ENCODE assay signal across 1 cellular context in the genomic region with DNA sequence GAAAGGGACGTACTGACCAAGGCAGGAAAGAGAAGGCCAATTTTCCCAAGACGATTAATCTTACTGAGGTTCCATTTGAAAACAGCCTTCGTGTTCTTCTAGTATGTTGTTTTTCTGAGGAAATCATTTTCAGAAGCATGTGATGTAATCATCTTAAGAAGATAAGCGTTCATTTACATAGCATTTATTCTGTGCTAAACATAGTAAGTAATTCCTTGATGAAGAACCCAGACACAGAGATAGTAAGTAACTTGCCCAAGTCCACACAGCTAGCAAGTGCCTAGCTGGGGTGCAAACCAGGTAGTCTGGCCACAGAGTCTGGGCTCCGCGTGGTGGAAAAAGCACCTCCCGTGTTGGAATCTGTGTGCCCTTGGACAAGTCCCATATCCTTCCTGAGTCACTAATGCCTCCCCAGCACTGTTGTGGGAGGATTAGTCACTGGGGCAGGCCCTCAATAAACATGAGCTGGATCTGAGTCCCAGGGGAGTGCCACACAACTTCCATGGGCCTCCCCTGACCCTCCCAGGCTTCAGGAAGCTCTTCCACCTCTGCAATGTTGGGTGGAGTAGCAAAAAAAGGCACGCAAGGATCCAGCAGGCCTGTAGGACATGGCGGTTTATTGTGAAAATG.
TF ChIP-seq lines count a peak whose summit lies in the region.

No MANE protein-coding gene starts in this region.

TF ChIP-seq in HepG2, 621 proteins besides CTCF, POLR2A, EP300 and RAD21:
- TF ChIP-seq, protein P1, sequence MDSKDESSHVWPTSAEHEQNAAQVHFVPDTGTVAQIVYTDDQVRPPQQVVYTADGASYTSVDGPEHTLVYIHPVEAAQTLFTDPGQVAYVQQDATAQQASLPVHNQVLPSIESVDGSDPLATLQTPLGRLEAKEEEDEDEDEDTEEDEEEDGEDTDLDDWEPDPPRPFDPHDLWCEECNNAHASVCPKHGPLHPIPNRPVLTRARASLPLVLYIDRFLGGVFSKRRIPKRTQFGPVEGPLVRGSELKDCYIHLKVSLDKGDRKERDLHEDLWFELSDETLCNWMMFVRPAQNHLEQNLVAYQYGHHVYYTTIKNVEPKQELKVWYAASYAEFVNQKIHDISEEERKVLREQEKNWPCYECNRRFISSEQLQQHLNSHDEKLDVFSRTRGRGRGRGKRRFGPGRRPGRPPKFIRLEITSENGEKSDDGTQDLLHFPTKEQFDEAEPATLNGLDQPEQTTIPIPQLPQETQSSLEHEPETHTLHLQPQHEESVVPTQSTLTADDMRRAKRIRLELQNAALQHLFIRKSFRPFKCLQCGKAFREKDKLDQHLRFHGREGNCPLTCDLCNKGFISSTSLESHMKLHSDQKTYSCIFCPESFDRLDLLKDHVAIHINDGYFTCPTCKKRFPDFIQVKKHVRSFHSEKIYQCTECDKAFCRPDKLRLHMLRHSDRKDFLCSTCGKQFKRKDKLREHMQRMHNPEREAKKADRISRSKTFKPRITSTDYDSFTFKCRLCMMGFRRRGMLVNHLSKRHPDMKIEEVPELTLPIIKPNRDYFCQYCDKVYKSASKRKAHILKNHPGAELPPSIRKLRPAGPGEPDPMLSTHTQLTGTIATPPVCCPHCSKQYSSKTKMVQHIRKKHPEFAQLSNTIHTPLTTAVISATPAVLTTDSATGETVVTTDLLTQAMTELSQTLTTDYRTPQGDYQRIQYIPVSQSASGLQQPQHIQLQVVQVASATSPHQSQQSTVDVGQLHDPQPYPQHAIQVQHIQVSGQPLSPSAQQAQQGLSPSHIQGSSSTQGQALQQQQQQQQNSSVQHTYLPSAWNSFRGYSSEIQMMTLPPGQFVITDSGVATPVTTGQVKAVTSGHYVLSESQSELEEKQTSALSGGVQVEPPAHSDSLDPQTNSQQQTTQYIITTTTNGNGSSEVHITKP (CRISPR knock-in tag; IDR thresholded peaks at IDR 0.05; ENCODE audit: low read depth), result 0 out of 2 replicates have a peak, but pooled peaks have one; percentile 37
- 0 out of 2 replicates have a peak, but pooled peaks have one; percentile 28 for TF ChIP-seq RARA (CRISPR knock-in tag; IDR thresholded peaks at IDR 0.05)
- TF ChIP-seq, protein P2, sequence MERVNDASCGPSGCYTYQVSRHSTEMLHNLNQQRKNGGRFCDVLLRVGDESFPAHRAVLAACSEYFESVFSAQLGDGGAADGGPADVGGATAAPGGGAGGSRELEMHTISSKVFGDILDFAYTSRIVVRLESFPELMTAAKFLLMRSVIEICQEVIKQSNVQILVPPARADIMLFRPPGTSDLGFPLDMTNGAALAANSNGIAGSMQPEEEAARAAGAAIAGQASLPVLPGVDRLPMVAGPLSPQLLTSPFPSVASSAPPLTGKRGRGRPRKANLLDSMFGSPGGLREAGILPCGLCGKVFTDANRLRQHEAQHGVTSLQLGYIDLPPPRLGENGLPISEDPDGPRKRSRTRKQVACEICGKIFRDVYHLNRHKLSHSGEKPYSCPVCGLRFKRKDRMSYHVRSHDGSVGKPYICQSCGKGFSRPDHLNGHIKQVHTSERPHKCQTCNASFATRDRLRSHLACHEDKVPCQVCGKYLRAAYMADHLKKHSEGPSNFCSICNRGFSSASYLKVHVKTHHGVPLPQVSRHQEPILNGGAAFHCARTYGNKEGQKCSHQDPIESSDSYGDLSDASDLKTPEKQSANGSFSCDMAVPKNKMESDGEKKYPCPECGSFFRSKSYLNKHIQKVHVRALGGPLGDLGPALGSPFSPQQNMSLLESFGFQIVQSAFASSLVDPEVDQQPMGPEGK (CRISPR knock-in tag; IDR thresholded peaks at IDR 0.05), result peak; percentile 60; the same call in 1 of the 2 replicates
- TF ChIP-seq CC2D1A (CRISPR knock-in tag; IDR thresholded peaks at IDR 0.05), result no peak
- TF ChIP-seq YEATS2 (CRISPR knock-in tag; IDR thresholded peaks at IDR 0.05; ENCODE audit: borderline replicate concordance), result 0 out of 2 replicates have a peak, but pooled peaks have one; percentile 4
- 0 out of 2 replicates have a peak, but pooled peaks have one; percentile 4 for TF ChIP-seq ZBTB21 (CRISPR knock-in tag; IDR thresholded peaks at IDR 0.05)
- 0 out of 2 replicates have a peak, but pooled peaks have one; percentile 15 for TF ChIP-seq RCOR2 (CRISPR knock-in tag; IDR thresholded peaks at IDR 0.05)
- TF ChIP-seq, protein P3, sequence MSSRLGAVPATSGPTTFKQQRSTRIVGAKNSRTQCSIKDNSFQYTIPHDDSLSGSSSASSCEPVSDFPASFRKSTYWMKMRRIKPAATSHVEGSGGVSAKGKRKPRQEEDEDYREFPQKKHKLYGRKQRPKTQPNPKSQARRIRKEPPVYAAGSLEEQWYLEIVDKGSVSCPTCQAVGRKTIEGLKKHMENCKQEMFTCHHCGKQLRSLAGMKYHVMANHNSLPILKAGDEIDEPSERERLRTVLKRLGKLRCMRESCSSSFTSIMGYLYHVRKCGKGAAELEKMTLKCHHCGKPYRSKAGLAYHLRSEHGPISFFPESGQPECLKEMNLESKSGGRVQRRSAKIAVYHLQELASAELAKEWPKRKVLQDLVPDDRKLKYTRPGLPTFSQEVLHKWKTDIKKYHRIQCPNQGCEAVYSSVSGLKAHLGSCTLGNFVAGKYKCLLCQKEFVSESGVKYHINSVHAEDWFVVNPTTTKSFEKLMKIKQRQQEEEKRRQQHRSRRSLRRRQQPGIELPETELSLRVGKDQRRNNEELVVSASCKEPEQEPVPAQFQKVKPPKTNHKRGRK (CRISPR knock-in tag; IDR thresholded peaks at IDR 0.05), result no peak
- no peak for TF ChIP-seq ZNF337 (CRISPR knock-in tag; IDR thresholded peaks at IDR 0.05; ENCODE audit: borderline replicate concordance, low read depth)
- 0 out of 2 replicates have a peak, but pooled peaks have one; percentile 30 for TF ChIP-seq FOSL1 (CRISPR knock-in tag; IDR thresholded peaks at IDR 0.05; ENCODE audit: borderline replicate concordance)
- peak; percentile 62 for TF ChIP-seq KDM2A (CRISPR knock-in tag; IDR thresholded peaks at IDR 0.05; ENCODE audit: borderline replicate concordance, low read depth)
- no peak for TF ChIP-seq MIER3 (CRISPR knock-in tag; IDR thresholded peaks at IDR 0.05; ENCODE audit: borderline replicate concordance)
- peak; percentile 89 for TF ChIP-seq FOSL2 (CRISPR knock-in tag; IDR thresholded peaks at IDR 0.05)
- peak; percentile 11; the same call in 1 of the 2 replicates for TF ChIP-seq DNMT3B (CRISPR knock-in tag; conservative IDR thresholded peaks at IDR 0.05)
- 0 out of 2 replicates have a peak, but pooled peaks have one; percentile 12 for TF ChIP-seq NR2F6 (IDR thresholded peaks at IDR 0.05)
- TF ChIP-seq NR2F6 (CRISPR knock-in tag; IDR thresholded peaks at IDR 0.05), result no peak
- TF ChIP-seq FOXA3 (CRISPR knock-in tag; IDR thresholded peaks at IDR 0.05), result peak; percentile 51; the same call in 1 of the 2 replicates
- TF ChIP-seq, protein P4, sequence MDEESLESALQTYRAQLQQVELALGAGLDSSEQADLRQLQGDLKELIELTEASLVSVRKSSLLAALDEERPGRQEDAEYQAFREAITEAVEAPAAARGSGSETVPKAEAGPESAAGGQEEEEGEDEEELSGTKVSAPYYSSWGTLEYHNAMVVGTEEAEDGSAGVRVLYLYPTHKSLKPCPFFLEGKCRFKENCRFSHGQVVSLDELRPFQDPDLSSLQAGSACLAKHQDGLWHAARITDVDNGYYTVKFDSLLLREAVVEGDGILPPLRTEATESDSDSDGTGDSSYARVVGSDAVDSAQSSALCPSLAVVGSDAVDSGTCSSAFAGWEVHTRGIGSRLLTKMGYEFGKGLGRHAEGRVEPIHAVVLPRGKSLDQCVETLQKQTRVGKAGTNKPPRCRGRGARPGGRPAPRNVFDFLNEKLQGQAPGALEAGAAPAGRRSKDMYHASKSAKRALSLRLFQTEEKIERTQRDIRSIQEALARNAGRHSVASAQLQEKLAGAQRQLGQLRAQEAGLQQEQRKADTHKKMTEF (CRISPR knock-in tag; IDR thresholded peaks at IDR 0.05), result 0 out of 2 replicates have a peak, but pooled peaks have one; percentile 24
- no peak for TF ChIP-seq ARID2 (CRISPR knock-in tag; IDR thresholded peaks at IDR 0.05; ENCODE audit: borderline replicate concordance)
- TF ChIP-seq, protein P5, sequence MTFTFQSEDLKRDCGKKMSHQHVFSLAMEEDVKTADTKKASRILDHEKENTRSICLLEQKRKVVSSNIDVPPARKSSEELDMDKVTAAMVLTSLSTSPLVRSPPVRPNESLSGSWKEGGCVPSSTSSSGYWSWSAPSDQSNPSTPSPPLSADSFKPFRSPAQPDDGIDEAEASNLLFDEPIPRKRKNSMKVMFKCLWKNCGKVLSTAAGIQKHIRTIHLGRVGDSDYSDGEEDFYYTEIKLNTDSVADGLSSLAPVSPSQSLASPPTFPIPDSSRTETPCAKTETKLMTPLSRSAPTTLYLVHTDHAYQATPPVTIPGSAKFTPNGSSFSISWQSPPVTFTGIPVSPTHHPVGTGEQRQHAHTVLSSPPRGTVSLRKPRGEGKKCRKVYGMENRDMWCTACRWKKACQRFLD (CRISPR knock-in tag; IDR thresholded peaks at IDR 0.05; ENCODE audit: borderline replicate concordance), result no peak
- TF ChIP-seq NR2F1 (CRISPR knock-in tag; IDR thresholded peaks at IDR 0.05), result 0 out of 4 replicates have a peak, but pooled peaks of 1 of the 2 experiments have one; percentile 28
- TF ChIP-seq ZNF382 (CRISPR knock-in tag; IDR thresholded peaks at IDR 0.05; ENCODE audit: borderline replicate concordance), result no peak
- peak; percentile 60 for TF ChIP-seq ZNF768 (CRISPR knock-in tag; IDR thresholded peaks at IDR 0.05)
- TF ChIP-seq ELF3 (CRISPR knock-in tag; IDR thresholded peaks at IDR 0.05), result peak; percentile 9; the same call in 1 of the 2 replicates
- TF ChIP-seq, protein P6, sequence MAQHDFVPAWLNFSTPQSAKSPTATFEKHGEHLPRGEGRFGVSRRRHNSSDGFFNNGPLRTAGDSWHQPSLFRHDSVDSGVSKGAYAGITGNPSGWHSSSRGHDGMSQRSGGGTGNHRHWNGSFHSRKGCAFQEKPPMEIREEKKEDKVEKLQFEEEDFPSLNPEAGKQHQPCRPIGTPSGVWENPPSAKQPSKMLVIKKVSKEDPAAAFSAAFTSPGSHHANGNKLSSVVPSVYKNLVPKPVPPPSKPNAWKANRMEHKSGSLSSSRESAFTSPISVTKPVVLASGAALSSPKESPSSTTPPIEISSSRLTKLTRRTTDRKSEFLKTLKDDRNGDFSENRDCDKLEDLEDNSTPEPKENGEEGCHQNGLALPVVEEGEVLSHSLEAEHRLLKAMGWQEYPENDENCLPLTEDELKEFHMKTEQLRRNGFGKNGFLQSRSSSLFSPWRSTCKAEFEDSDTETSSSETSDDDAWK (CRISPR knock-in tag; IDR thresholded peaks at IDR 0.05), result no peak
- peak; percentile 8 for TF ChIP-seq ASH2L (IDR thresholded peaks at IDR 0.05; ENCODE audit: insufficient read length, low read depth, low read length)
- TF ChIP-seq ZNF20 (CRISPR knock-in tag; IDR thresholded peaks at IDR 0.05), result no peak
- no peak for TF ChIP-seq MED1 (CRISPR knock-in tag; IDR thresholded peaks at IDR 0.05)
- TF ChIP-seq, protein P7, sequence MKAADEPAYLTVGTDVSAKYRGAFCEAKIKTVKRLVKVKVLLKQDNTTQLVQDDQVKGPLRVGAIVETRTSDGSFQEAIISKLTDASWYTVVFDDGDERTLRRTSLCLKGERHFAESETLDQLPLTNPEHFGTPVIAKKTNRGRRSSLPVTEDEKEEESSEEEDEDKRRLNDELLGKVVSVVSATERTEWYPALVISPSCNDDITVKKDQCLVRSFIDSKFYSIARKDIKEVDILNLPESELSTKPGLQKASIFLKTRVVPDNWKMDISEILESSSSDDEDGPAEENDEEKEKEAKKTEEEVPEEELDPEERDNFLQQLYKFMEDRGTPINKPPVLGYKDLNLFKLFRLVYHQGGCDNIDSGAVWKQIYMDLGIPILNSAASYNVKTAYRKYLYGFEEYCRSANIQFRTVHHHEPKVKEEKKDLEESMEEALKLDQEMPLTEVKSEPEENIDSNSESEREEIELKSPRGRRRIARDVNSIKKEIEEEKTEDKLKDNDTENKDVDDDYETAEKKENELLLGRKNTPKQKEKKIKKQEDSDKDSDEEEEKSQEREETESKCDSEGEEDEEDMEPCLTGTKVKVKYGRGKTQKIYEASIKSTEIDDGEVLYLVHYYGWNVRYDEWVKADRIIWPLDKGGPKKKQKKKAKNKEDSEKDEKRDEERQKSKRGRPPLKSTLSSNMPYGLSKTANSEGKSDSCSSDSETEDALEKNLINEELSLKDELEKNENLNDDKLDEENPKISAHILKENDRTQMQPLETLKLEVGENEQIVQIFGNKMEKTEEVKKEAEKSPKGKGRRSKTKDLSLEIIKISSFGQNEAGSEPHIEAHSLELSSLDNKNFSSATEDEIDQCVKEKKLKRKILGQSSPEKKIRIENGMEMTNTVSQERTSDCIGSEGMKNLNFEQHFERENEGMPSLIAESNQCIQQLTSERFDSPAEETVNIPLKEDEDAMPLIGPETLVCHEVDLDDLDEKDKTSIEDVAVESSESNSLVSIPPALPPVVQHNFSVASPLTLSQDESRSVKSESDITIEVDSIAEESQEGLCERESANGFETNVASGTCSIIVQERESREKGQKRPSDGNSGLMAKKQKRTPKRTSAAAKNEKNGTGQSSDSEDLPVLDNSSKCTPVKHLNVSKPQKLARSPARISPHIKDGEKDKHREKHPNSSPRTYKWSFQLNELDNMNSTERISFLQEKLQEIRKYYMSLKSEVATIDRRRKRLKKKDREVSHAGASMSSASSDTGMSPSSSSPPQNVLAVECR (CRISPR knock-in tag; IDR thresholded peaks at IDR 0.05; ENCODE audit: borderline replicate concordance), result no peak
- no peak; the same call in 1 of the 2 replicates for TF ChIP-seq KDM3A (CRISPR knock-in tag; IDR thresholded peaks at IDR 0.05; ENCODE audit: low read depth)
- TF ChIP-seq, protein P8, sequence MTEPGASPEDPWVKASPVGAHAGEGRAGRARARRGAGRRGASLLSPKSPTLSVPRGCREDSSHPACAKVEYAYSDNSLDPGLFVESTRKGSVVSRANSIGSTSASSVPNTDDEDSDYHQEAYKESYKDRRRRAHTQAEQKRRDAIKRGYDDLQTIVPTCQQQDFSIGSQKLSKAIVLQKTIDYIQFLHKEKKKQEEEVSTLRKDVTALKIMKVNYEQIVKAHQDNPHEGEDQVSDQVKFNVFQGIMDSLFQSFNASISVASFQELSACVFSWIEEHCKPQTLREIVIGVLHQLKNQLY (CRISPR knock-in tag; IDR thresholded peaks at IDR 0.05), result 0 out of 2 replicates have a peak, but pooled peaks have one; percentile 4
- peak; percentile 51 for TF ChIP-seq SAP130 (CRISPR knock-in tag; IDR thresholded peaks at IDR 0.05; ENCODE audit: low read depth)
